In genomic region chr6:106516629-106517028, GRCh38 we compare ENCODE assay signal across 14 cellular contexts.
A peak's percentile ranks its signal among the peaks of the same experiment; 100 is the strongest.
DNase-seq lines count a peak whose midpoint lies in the region; ATAC-seq, FAIRE-seq and TF ChIP-seq lines count a peak whose summit lies in the region.
"Had no signal": no experiment of that assay in that cellular context is flagged by ENCODE, and none has a peak within 500 bp of the region (broad histone marks: within the 10 kb centered on the region; RNA-seq: fewer than 3 reads in every experiment).

No MANE protein-coding gene starts in this region.

- FAIRE-seq in GM19239 (lab: Jason Lieb, UNC) (peak; percentile 78), H54 (lab: Jason Lieb, UNC) (no peak)

- POLR2A ChIA-PET in CD4-positive, alpha-beta T cell (lab: Charles Lee) = interaction anchor here (1.1 kb wide), 1 partner anchor 9 kb away, joined by 5 read pairs; no protein-coding TSS in a partner anchor

- DNase-seq in CD4-positive, alpha-beta T cell = no peak
- DNase-seq in GM19239 (ENCODE audit: insufficient read length, low spot score) = no peak
- DNase-seq in T-helper 17 cell = no peak
- DNase-seq in epithelial cell of prostate (ENCODE audit: low read depth, low spot score) = no peak
- no peak for DNase-seq in anterior cingulate cortex (lab: John Stamatoyannopoulos, UW)
- no peak for DNase-seq in NCI-H524 treated with DMSO at 0.1 percent for 48 hours (lab: John Stamatoyannopoulos, UW)
- DNase-seq in H54 (ENCODE audit: insufficient read length, low spot score) = no peak
- DNase-seq: DMS153; mesenchymal stem cell; NCI-H345; posterior cingulate gyrus; stimulated activated CD4-positive, alpha-beta T cell treated with anti-CD3 and anti-CD28 coated beads, Interleukin-4, amount 100 ng/mL, for 24 hours had no signal

- H3K27me3 ChIP-seq in CD4-positive, alpha-beta T cell (ENCODE audit: control insufficient read depth, insufficient read depth, low read length) = no peaks in the 10 kb centered on the region

- no peak for TF ChIP-seq CTCF in CD4-positive, alpha-beta T cell (IDR thresholded peaks at IDR 0.05)

- peak overlapping the region; percentile 97 for H3K27ac Mint-ChIP-seq in CD4-positive, alpha-beta T cell
- H3K27ac Mint-ChIP-seq in T-helper 17 cell = peak overlapping the region; percentile 98
- H3K27ac Mint-ChIP-seq: brain had no signal

- intact Hi-C loops in CD4-positive, alpha-beta T cell (cut with DNase I, micrococcal nuclease) = loop anchor here (10.0 kb wide), 2 partner anchors 412 to 1662 kb away; partner anchors contain the start of gene HACE1 (in 1 of the 2)

- no peaks in the 10 kb centered on the region for H3K9me3 ChIP-seq in CD4-positive, alpha-beta T cell (ENCODE audit: control insufficient read depth, low read length)
- H3K9me3 ChIP-seq in T-helper 17 cell (ENCODE audit: control insufficient read depth, low read length, poor library complexity, severe bottlenecking) = no peaks in the 10 kb centered on the region

- H3K27ac ChIP-seq in CD4-positive, alpha-beta T cell (ENCODE audit: low read depth, low read length) = peak overlapping the region; percentile 1
- H3K27ac ChIP-seq in epithelial cell of prostate = peak overlapping the region; percentile 75

- peaks cover 26% of the 10 kb centered on the region for H3K36me3 Mint-ChIP-seq in CD4-positive, alpha-beta T cell (ENCODE audit: low read depth)
- H3K36me3 Mint-ChIP-seq in T-helper 17 cell (ENCODE audit: low read depth) = peaks cover 6% of the 10 kb centered on the region
- H3K36me3 Mint-ChIP-seq: brain had no signal

- no peak for TF ChIP-seq POLR2A in H54 (IDR thresholded peaks at IDR 0.05; ENCODE audit: low read depth, low read length)

- no peaks in the 10 kb centered on the region for H3K9me3 Mint-ChIP-seq in CD4-positive, alpha-beta T cell
- H3K9me3 Mint-ChIP-seq: brain had no signal

- ATAC-seq in CD4-positive, alpha-beta T cell (ENCODE audit: poor library complexity) = no peak
- ATAC-seq in T-helper 17 cell (no peak), GM21447 (IDR thresholded peaks at IDR 0.05; ENCODE audit: unreplicated experiment) (no peak)

- H3K27me3 Mint-ChIP-seq in CD4-positive, alpha-beta T cell = no peaks in the 10 kb centered on the region
- H3K27me3 Mint-ChIP-seq in T-helper 17 cell = no peaks in the 10 kb centered on the region

- peaks cover 72% of the 10 kb centered on the region for H3K4me1 Mint-ChIP-seq in CD4-positive, alpha-beta T cell (ENCODE audit: low read depth)
- H3K4me1 Mint-ChIP-seq in T-helper 17 cell = peaks cover 47% of the 10 kb centered on the region

- peak overlapping the region; percentile 74 for H3K4me3 Mint-ChIP-seq in CD4-positive, alpha-beta T cell
- peak overlapping the region; percentile 61 for H3K4me3 Mint-ChIP-seq in T-helper 17 cell
- H3K4me3 Mint-ChIP-seq: brain had no signal

- CTCF ChIA-PET in CD4-positive, alpha-beta T cell (lab: Charles Lee) = interaction anchor here (2.1 kb wide), 1 partner anchor 50 kb away, joined by 8 read pairs; no protein-coding TSS in a partner anchor
